In genomic region chr10:26446258-26446657, GRCh38 we compare ENCODE assay signal across 18 cellular contexts. TPM values are rescaled to one million over a fixed set of nuclear protein-coding genes. Genes with fewer than 3 reads are reported as not detected.
DNase-seq lines count a peak whose midpoint lies in the region; ATAC-seq, FAIRE-seq and TF ChIP-seq lines count a peak whose summit lies in the region.
"Had no signal": no experiment of that assay in that cellular context is flagged by ENCODE, and none has a peak within 500 bp of the region (broad histone marks: within the 10 kb centered on the region; RNA-seq: fewer than 3 reads in every experiment).

No MANE protein-coding gene starts in this region.

- DNase-seq in CD4-positive, CD25-positive, alpha-beta regulatory T cell: no peak
- DNase-seq in HTR-8/SVneo (ENCODE audit: insufficient read length, low spot score) (no peak), frontal cortex (ENCODE audit: low spot score in 2 of 2) (no peak), Caco-2 (no peak), middle frontal gyrus (ENCODE audit: extremely low spot score, low spot score) (no peak), foreskin fibroblast (no peak)
- DNase-seq in natural killer cell treated with Interleukin-12 subunit alpha and Interleukin-12 subunit beta and Interleukin-15 and Interleukin-18, amount 100 ng/mL, for 72 hours (ENCODE audit: low spot score): no peak
- DNase-seq: AML-193; DMS79; effector CD8-positive, alpha-beta T cell; foreskin keratinocyte; Kasumi-1; mesendoderm; NCI-H146 had no signal

- BruUV-seq in Caco-2 (replicated peaks; lab: Mats Ljungman, UMichigan): no TSS peak

- H3K9me3 Mint-ChIP-seq in CD4-positive, CD25-positive, alpha-beta regulatory T cell: peaks cover 0 to 2% (median 0%) of the 10 kb centered on the region in 7 donors
- H3K9me3 Mint-ChIP-seq in activated naive CD8-positive, alpha-beta T cell (ENCODE audit: low read depth): peaks cover 4% of the 10 kb centered on the region
- H3K9me3 Mint-ChIP-seq in natural killer cell treated with Interleukin-12 subunit alpha and Interleukin-12 subunit beta and Interleukin-15 and Interleukin-18, amount 100 ng/mL, for 72 hours: peaks cover 10% of the 10 kb centered on the region
- peaks cover 23% of the 10 kb centered on the region for H3K9me3 Mint-ChIP-seq in Caco-2 (ENCODE audit: unreplicated experiment)

- peak overlapping the region; percentile 54 to 83 (median 74) for H3K4me3 Mint-ChIP-seq in CD4-positive, CD25-positive, alpha-beta regulatory T cell
- H3K4me3 Mint-ChIP-seq in activated naive CD8-positive, alpha-beta T cell: peak overlapping the region; percentile 78
- H3K4me3 Mint-ChIP-seq in natural killer cell treated with Interleukin-12 subunit alpha and Interleukin-12 subunit beta and Interleukin-15 and Interleukin-18, amount 100 ng/mL, for 72 hours: peak overlapping the region; percentile 96
- no peak overlapping the region for H3K4me3 Mint-ChIP-seq in Caco-2 (ENCODE audit: unreplicated experiment)

- H3K4me1 ChIP-seq in CD4-positive, CD25-positive, alpha-beta regulatory T cell (ENCODE audit: control insufficient read depth, insufficient read depth, low read length, poor library complexity, severe bottlenecking): peaks cover 87% of the 10 kb centered on the region
- H3K4me1 ChIP-seq in Caco-2: no peaks in the 10 kb centered on the region
- H3K4me1 ChIP-seq: foreskin keratinocyte had no signal

- peaks cover 35% of the 10 kb centered on the region for H3K36me3 Mint-ChIP-seq in CD4-positive, CD25-positive, alpha-beta regulatory T cell
- peaks cover 20% of the 10 kb centered on the region for H3K36me3 Mint-ChIP-seq in activated naive CD8-positive, alpha-beta T cell
- H3K36me3 Mint-ChIP-seq in natural killer cell treated with Interleukin-12 subunit alpha and Interleukin-12 subunit beta and Interleukin-15 and Interleukin-18, amount 100 ng/mL, for 72 hours: peaks cover 22% of the 10 kb centered on the region
- no peaks in the 10 kb centered on the region for H3K36me3 Mint-ChIP-seq in Caco-2 (ENCODE audit: insufficient read depth, unreplicated experiment)

- CTCF ChIA-PET in Caco-2 (lab: Charles Lee): no interaction called here

- POLR2A ChIA-PET in Caco-2 (lab: Charles Lee): no interaction called here

- peak overlapping the region; percentile 77 for H3K4me3 ChIP-seq in CD4-positive, CD25-positive, alpha-beta regulatory T cell (ENCODE audit: low read depth, low read length)
- H3K4me3 ChIP-seq in Caco-2 (ENCODE audit: low read depth, low read length): no peak overlapping the region
- no peak overlapping the region for H3K4me3 ChIP-seq in foreskin fibroblast (ENCODE audit: low read depth in 1 of 2, low read length in 2 of 2)

- H3K27ac ChIP-seq in CD4-positive, CD25-positive, alpha-beta regulatory T cell (ENCODE audit: insufficient read depth, low read length, poor library complexity, severe bottlenecking): peak overlapping the region; percentile 96
- H3K27ac ChIP-seq: foreskin keratinocyte, VCaP had no signal

- no peaks in the 10 kb centered on the region for H3K27me3 ChIP-seq in CD4-positive, CD25-positive, alpha-beta regulatory T cell (ENCODE audit: control insufficient read depth, insufficient read depth, low read length)
- no peaks in the 10 kb centered on the region for H3K27me3 ChIP-seq in Caco-2 (replicated peaks; ENCODE audit: control insufficient read depth, insufficient read depth, low read length)
- H3K27me3 ChIP-seq: foreskin keratinocyte had no signal

- ATAC-seq in CD4-positive, CD25-positive, alpha-beta regulatory T cell (ENCODE audit: low read depth in 2 of 2): no peak
- ATAC-seq in natural killer cell treated with Interleukin-12 subunit alpha and Interleukin-12 subunit beta and Interleukin-15 and Interleukin-18, amount 100 ng/mL, for 72 hours: peak; percentile 76 to 78
- ATAC-seq: foreskin keratinocyte had no signal

- TF ChIP-seq CTCF in Caco-2 (IDR thresholded peaks at IDR 0.05; ENCODE audit: insufficient read depth in 1 of 2, low read depth in 1 of 2, low read length in 1 of 2, severe bottlenecking in 1 of 2, unreplicated experiment in 1 of 2) (no peak), foreskin fibroblast (IDR thresholded peaks at IDR 0.05; ENCODE audit: low read depth, low read length) (no peak)

- peak; percentile 69 for FAIRE-seq in HTR-8/SVneo (lab: Jason Lieb, UNC)
- no peak for FAIRE-seq in frontal cortex (lab: Jason Lieb, UNC)

- no peaks in the 10 kb centered on the region for H3K9me3 ChIP-seq in CD4-positive, CD25-positive, alpha-beta regulatory T cell (ENCODE audit: control insufficient read depth in 2 of 2, low read length in 2 of 2)
- no peaks in the 10 kb centered on the region for H3K9me3 ChIP-seq in Caco-2

- intact Hi-C loops in Caco-2 (cut with micrococcal nuclease; ENCODE audit: unreplicated experiment): no loop called here

- peak overlapping the region; percentile 85 to 99 (median 93) for H3K27ac Mint-ChIP-seq in CD4-positive, CD25-positive, alpha-beta regulatory T cell
- peak overlapping the region; percentile 95 for H3K27ac Mint-ChIP-seq in activated naive CD8-positive, alpha-beta T cell
- H3K27ac Mint-ChIP-seq in natural killer cell treated with Interleukin-12 subunit alpha and Interleukin-12 subunit beta and Interleukin-15 and Interleukin-18, amount 100 ng/mL, for 72 hours: peak overlapping the region; percentile 98 to 99
- no peak overlapping the region for H3K27ac Mint-ChIP-seq in Caco-2 (ENCODE audit: unreplicated experiment)

- peaks cover 50 to 91% (median 67%) of the 10 kb centered on the region in 4 donors for H3K4me1 Mint-ChIP-seq in CD4-positive, CD25-positive, alpha-beta regulatory T cell
- H3K4me1 Mint-ChIP-seq in activated naive CD8-positive, alpha-beta T cell (ENCODE audit: low read depth): peaks cover 88% of the 10 kb centered on the region
- peaks cover 66 to 79% of the 10 kb centered on the region in 2 donors for H3K4me1 Mint-ChIP-seq in natural killer cell treated with Interleukin-12 subunit alpha and Interleukin-12 subunit beta and Interleukin-15 and Interleukin-18, amount 100 ng/mL, for 72 hours (ENCODE audit: low read depth in 2 of 2)
- H3K4me1 Mint-ChIP-seq in Caco-2 (ENCODE audit: low read depth, unreplicated experiment): peaks cover 5% of the 10 kb centered on the region

- peaks cover 6% of the 10 kb centered on the region for H3K27me3 Mint-ChIP-seq in CD4-positive, CD25-positive, alpha-beta regulatory T cell
- H3K27me3 Mint-ChIP-seq in activated naive CD8-positive, alpha-beta T cell: no peaks in the 10 kb centered on the region
- no peaks in the 10 kb centered on the region for H3K27me3 Mint-ChIP-seq in natural killer cell treated with Interleukin-12 subunit alpha and Interleukin-12 subunit beta and Interleukin-15 and Interleukin-18, amount 100 ng/mL, for 72 hours
- no peaks in the 10 kb centered on the region for H3K27me3 Mint-ChIP-seq in Caco-2 (ENCODE audit: insufficient read depth, unreplicated experiment)

- H3K36me3 ChIP-seq in CD4-positive, CD25-positive, alpha-beta regulatory T cell (ENCODE audit: control insufficient read depth, insufficient read depth, low read length): peaks cover 9% of the 10 kb centered on the region
- H3K36me3 ChIP-seq in Caco-2 (ENCODE audit: control insufficient read depth, insufficient read depth, low read length): no peaks in the 10 kb centered on the region

RNA-seq across cellular contexts. Expression of gene APBB1IP, which starts 8.1 kb away (rescaled TPM):
- total RNA-seq in CD4-positive, CD25-positive, alpha-beta regulatory T cell: 86.4 TPM
- 10 to 100 TPM; 44.1 to 56.0 (median 50.3) TPM for polyA plus RNA-seq in CD4-positive, CD25-positive, alpha-beta regulatory T cell
- total RNA-seq in natural killer cell treated with Interleukin-12 subunit alpha and Interleukin-12 subunit beta and Interleukin-15 and Interleukin-18, amount 100 ng/mL, for 72 hours: 10 to 100 TPM; 42.2 to 58.0 TPM
- total RNA-seq in frontal cortex (0.82 TPM), Caco-2 (2022) (0.14 and 0.16 TPM in 2 replicates)
- total RNA-seq: foreskin keratinocyte, NCI-H460, osteocyte had no signal
- polyA plus RNA-seq: foreskin keratinocyte had no signal

Comparison
In these comparisons a context has a peak if more than half of its experiments do, and no peak if none do; other contexts are left out.
1. ATAC-seq: peak in natural killer cell treated with Interleukin-12 subunit alpha and Interleukin-12 subunit beta and Interleukin-15 and Interleukin-18, amount 100 ng/mL, for 72 hours (2 of 2); none in CD4-positive, CD25-positive, alpha-beta regulatory T cell (0 of 2).
2. RNA of gene APBB1IP, which starts 8.1 kb away (total RNA-seq): 86.4 TPM in CD4-positive, CD25-positive, alpha-beta regulatory T cell (single experiment) and 42.2 to 58.0 TPM in natural killer cell treated with Interleukin-12 subunit alpha and Interleukin-12 subunit beta and Interleukin-15 and Interleukin-18, amount 100 ng/mL, for 72 hours; 0.82 TPM in frontal cortex (single experiment) and 0.14 to 0.16 TPM in Caco-2; every median in the first group is over 10 times any median in the second.